In the genomic region with DNA sequence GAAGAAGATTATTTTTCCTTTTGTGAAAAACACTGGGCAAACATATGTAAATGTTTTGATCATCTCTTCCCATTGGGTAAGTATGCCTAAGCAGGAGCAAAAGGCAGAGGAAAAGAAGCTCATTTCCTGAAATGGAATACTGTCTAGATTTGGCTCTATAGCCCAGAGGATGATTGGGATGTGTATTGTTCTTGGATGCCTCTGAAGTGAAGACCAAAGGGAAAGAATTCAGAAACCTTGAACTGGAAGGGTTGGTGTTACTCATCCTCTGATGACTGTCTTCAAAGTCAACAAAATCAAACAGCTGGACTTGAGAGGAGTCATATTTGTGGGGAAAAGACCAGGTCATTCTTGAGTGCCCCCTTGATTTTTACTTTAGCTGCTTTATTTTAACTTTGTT, we compare ENCODE assay signal across 1 cellular context.
TF ChIP-seq lines count a peak whose summit lies in the region.

No MANE protein-coding gene starts in this region.

TF ChIP-seq in A549, 52 proteins besides CTCF, POLR2A, EP300 and RAD21 (continued from another document):
- TF ChIP-seq, protein P1, sequence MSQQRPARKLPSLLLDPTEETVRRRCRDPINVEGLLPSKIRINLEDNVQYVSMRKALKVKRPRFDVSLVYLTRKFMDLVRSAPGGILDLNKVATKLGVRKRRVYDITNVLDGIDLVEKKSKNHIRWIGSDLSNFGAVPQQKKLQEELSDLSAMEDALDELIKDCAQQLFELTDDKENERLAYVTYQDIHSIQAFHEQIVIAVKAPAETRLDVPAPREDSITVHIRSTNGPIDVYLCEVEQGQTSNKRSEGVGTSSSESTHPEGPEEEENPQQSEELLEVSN (IDR thresholded peaks at IDR 0.05; ENCODE audit: borderline replicate concordance, low read depth): no peak
- TF ChIP-seq, protein P2, sequence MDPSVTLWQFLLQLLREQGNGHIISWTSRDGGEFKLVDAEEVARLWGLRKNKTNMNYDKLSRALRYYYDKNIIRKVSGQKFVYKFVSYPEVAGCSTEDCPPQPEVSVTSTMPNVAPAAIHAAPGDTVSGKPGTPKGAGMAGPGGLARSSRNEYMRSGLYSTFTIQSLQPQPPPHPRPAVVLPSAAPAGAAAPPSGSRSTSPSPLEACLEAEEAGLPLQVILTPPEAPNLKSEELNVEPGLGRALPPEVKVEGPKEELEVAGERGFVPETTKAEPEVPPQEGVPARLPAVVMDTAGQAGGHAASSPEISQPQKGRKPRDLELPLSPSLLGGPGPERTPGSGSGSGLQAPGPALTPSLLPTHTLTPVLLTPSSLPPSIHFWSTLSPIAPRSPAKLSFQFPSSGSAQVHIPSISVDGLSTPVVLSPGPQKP (IDR thresholded peaks at IDR 0.05; ENCODE audit: low read depth, low read length): no peak
- TF ChIP-seq CHD2 (IDR thresholded peaks at IDR 0.05; ENCODE audit: low read length, partially characterized antibody) (no peak), NFE2L2 (conservative IDR thresholded peaks at IDR 0.05; ENCODE audit: low read length) (no peak), SMC3 (IDR thresholded peaks at IDR 0.05) (no peak), MYC (IDR thresholded peaks at IDR 0.05; ENCODE audit: borderline replicate concordance, low read length) (no peak), HOXB13 (CRISPR knock-in tag; IDR thresholded peaks at IDR 0.05; ENCODE audit: low read depth) (no peak), RFX5 (IDR thresholded peaks at IDR 0.05) (no peak), HEYL (CRISPR knock-in tag; IDR thresholded peaks at IDR 0.05) (no peak), TFCP2L1 (CRISPR knock-in tag; IDR thresholded peaks at IDR 0.05) (no peak)
